Comparison of ENCODE assay signal across 18 cellular contexts in the genomic region with DNA sequence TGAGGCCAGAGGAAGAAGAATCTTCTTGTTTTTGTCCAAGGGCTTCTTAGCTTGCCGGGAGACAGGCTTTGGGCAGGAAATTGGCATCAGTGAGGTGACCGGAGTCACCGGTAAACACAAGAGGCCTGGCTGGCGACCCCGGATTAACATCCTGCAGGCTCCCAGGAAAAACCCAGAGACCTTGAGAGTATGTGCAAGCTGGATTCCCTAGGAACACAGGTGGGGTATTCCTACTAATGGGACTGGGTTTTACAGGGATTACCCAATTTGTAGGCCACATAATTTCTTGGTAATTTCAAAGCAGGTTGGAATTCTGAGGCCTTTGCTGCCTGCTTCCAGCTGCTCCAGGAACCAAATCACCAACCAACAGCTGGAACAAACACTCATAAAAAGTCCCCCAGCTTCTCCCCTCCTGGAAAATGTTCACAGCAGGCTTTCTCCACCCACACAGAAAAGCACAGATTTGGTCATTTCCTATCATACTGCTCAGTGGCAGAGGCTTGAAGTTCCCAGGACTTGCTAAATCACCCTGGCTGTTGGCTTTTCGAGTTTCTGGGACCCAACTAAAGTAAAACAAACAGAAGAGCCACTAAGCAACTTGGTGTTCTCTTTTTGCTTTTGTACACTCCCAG.
DNase-seq lines count a peak whose midpoint lies in the region; TF ChIP-seq lines count a peak whose summit lies in the region.
"Had no signal": no experiment of that assay in that cellular context is flagged by ENCODE, and none has a peak within 500 bp of the region (broad histone marks: within the 10 kb centered on the region; RNA-seq: fewer than 3 reads in every experiment).

No MANE protein-coding gene starts in this region.

- no peak overlapping the region for H3K4me3 ChIP-seq in AG04450 (ENCODE audit: low read depth, low read length)
- no peak overlapping the region for H3K4me3 ChIP-seq in SJCRH30
- no peak overlapping the region for H3K4me3 ChIP-seq in fibroblast of lung (replicated peaks in 1 of 4; ENCODE audit: control extremely low read depth in 1 of 4, insufficient read depth in 1 of 4, low read depth in 3 of 4, low read length in 4 of 4)
- no peak overlapping the region for H3K4me3 ChIP-seq in muscle layer of duodenum (ENCODE audit: low read depth in 1 of 2, low read length in 2 of 2)
- H3K4me3 ChIP-seq: BLaER1 treated with 17β-estradiol and CSF1 and Interleukin-3, amounts not matched to agents 10 nM and 100 nM; GM23248; PC-9 had no signal

- peaks cover 2% of the 10 kb centered on the region for H3K36me3 Mint-ChIP-seq in activated CD4-positive, alpha-beta memory T cell treated with anti-CD3 and anti-CD28 coated beads for 36 hours
- no peaks in the 10 kb centered on the region for H3K36me3 Mint-ChIP-seq in nephron progenitor cell (ENCODE audit: low read depth)

- TF ChIP-seq CTCF in AG04450 (IDR thresholded peaks at IDR 0.05; ENCODE audit: low read depth, low read length) (no peak), fibroblast of lung (conservative IDR thresholded peaks at IDR 0.05 in 1 of 2, IDR thresholded peaks at IDR 0.05 in 1 of 2; ENCODE audit: low read depth in 1 of 2, low read length in 2 of 2) (no peak), nephron progenitor cell (IDR thresholded peaks at IDR 0.05) (no peak)

- peaks cover 2% of the 10 kb centered on the region for H3K4me1 Mint-ChIP-seq in activated CD4-positive, alpha-beta memory T cell treated with anti-CD3 and anti-CD28 coated beads for 36 hours (ENCODE audit: low read depth)
- H3K4me1 Mint-ChIP-seq in nephron progenitor cell = no peaks in the 10 kb centered on the region

- peaks cover 9% of the 10 kb centered on the region for H3K27me3 Mint-ChIP-seq in activated CD4-positive, alpha-beta memory T cell treated with anti-CD3 and anti-CD28 coated beads for 36 hours
- H3K27me3 Mint-ChIP-seq in nephron progenitor cell (ENCODE audit: low read depth, poor library complexity) = peaks cover 32% of the 10 kb centered on the region

- no peaks in the 10 kb centered on the region for H3K36me3 ChIP-seq in SJCRH30
- H3K36me3 ChIP-seq in fibroblast of lung (ENCODE audit: control insufficient read depth, insufficient read depth, low read length) = no peaks in the 10 kb centered on the region
- no peaks in the 10 kb centered on the region for H3K36me3 ChIP-seq in muscle layer of duodenum (ENCODE audit: control insufficient read depth in 1 of 2, insufficient read depth in 2 of 2, low read length in 2 of 2)
- H3K36me3 ChIP-seq: BLaER1 treated with 17β-estradiol and CSF1 and Interleukin-3, amounts not matched to agents 10 nM and 100 nM had no signal

- no peaks in the 10 kb centered on the region for H4K20me1 ChIP-seq in fibroblast of lung (ENCODE audit: control insufficient read depth, extremely low read depth, insufficient read depth, low read length)
- H4K20me1 ChIP-seq: BLaER1 treated with 17β-estradiol and CSF1 and Interleukin-3, amounts not matched to agents 10 nM and 100 nM had no signal

- H3K27ac ChIP-seq in AG04450 (ENCODE audit: low read depth, low read length) (peak overlapping the region; percentile 24), SJCRH30 (peak overlapping the region; percentile 80), fibroblast of lung (ENCODE audit: insufficient read depth, low read length) (no peak overlapping the region), muscle layer of duodenum (ENCODE audit: low read length) (peak overlapping the region; percentile 28)
- H3K27ac ChIP-seq: BLaER1 treated with 17β-estradiol and CSF1 and Interleukin-3, amounts not matched to agents 10 nM and 100 nM; GM23248; PC-9 had no signal

- H3K4me1 ChIP-seq in SJCRH30 = peaks cover 23% of the 10 kb centered on the region
- H3K4me1 ChIP-seq in fibroblast of lung (ENCODE audit: control insufficient read depth, extremely low read depth, insufficient read depth, low read length) = no peaks in the 10 kb centered on the region
- H3K4me1 ChIP-seq in muscle layer of duodenum (ENCODE audit: control insufficient read depth in 1 of 2, insufficient read depth in 2 of 2, low read length in 2 of 2) = peaks cover 0 to 10% of the 10 kb centered on the region in 2 donors

- H3K9me3 ChIP-seq in AG04450 (ENCODE audit: control insufficient read depth, insufficient read depth, low read length) (no peaks in the 10 kb centered on the region; the same call in 1 of the 2 replicates), SJCRH30 (replicated peaks) (no peaks in the 10 kb centered on the region), fibroblast of lung (ENCODE audit: control insufficient read depth, insufficient read depth, low read depth, low read length) (no peaks in the 10 kb centered on the region), muscle layer of duodenum (ENCODE audit: control insufficient read depth in 1 of 2, low read length in 2 of 2) (no peaks in the 10 kb centered on the region)

- no peaks in the 10 kb centered on the region for H3K79me2 ChIP-seq in fibroblast of lung (ENCODE audit: control insufficient read depth, insufficient read depth, low read length)

- H3K9ac ChIP-seq in fibroblast of lung (ENCODE audit: insufficient read depth, low read length) = no peak overlapping the region
- H3K9ac ChIP-seq: BLaER1 treated with 17β-estradiol and CSF1 and Interleukin-3, amounts not matched to agents 10 nM and 100 nM; GM23248 had no signal

- H3K4me3 Mint-ChIP-seq in activated CD4-positive, alpha-beta memory T cell treated with anti-CD3 and anti-CD28 coated beads for 36 hours = no peak overlapping the region
- no peak overlapping the region for H3K4me3 Mint-ChIP-seq in nephron progenitor cell

- intact Hi-C loops in activated CD4-positive, alpha-beta memory T cell treated with anti-CD3 and anti-CD28 coated beads for 36 hours (cut with micrococcal nuclease) = no loop called here

- no peak overlapping the region for H2AFZ ChIP-seq in fibroblast of lung (ENCODE audit: low read length)
- H2AFZ ChIP-seq: GM23248, PC-9 had no signal

- H3K4me2 ChIP-seq in fibroblast of lung (ENCODE audit: extremely low read depth, insufficient read depth, low read length) = no peak overlapping the region
- H3K4me2 ChIP-seq: PC-9 had no signal

- no peak overlapping the region for H3K27ac Mint-ChIP-seq in activated CD4-positive, alpha-beta memory T cell treated with anti-CD3 and anti-CD28 coated beads for 36 hours
- no peak overlapping the region for H3K27ac Mint-ChIP-seq in nephron progenitor cell

- no peaks in the 10 kb centered on the region for H3K27me3 ChIP-seq in AG04450 (ENCODE audit: control insufficient read depth, insufficient read depth, low read length)
- H3K27me3 ChIP-seq in SJCRH30 = no peaks in the 10 kb centered on the region
- no peaks in the 10 kb centered on the region for H3K27me3 ChIP-seq in fibroblast of lung (ENCODE audit: control insufficient read depth, insufficient read depth, low read length)
- H3K27me3 ChIP-seq in muscle layer of duodenum (ENCODE audit: low read depth, low read length) = no peaks in the 10 kb centered on the region
- H3K27me3 ChIP-seq: BLaER1 treated with 17β-estradiol and CSF1 and Interleukin-3, amounts not matched to agents 10 nM and 100 nM had no signal

- POLR2A ChIA-PET in AG04450 (lab: Yijun Ruan, JAX) = no interaction called here
- POLR2A ChIA-PET in activated CD4-positive, alpha-beta memory T cell treated with anti-CD3 and anti-CD28 coated beads for 36 hours (lab: Charles Lee) = no interaction called here

- peaks cover 4% of the 10 kb centered on the region for H3K9me3 Mint-ChIP-seq in activated CD4-positive, alpha-beta memory T cell treated with anti-CD3 and anti-CD28 coated beads for 36 hours
- H3K9me3 Mint-ChIP-seq in nephron progenitor cell = no peaks in the 10 kb centered on the region

- CTCF ChIA-PET in AG04450 (lab: Charles Lee) = interaction anchor here (0.8 kb wide), 1 partner anchor 191 kb away, joined by 3 read pairs; no protein-coding TSS in a partner anchor
- CTCF ChIA-PET in activated CD4-positive, alpha-beta memory T cell treated with anti-CD3 and anti-CD28 coated beads for 36 hours (lab: Charles Lee) = no interaction called here

- DNase-seq in AG04450 (ENCODE audit: low read depth, low spot score) = peak; percentile 26
- DNase-seq in SJCRH30 = peak; percentile 76 to 88
- DNase-seq in fibroblast of lung (ENCODE audit: low read depth in 2 of 2) = peak; percentile 16 to 19
- no peak for DNase-seq in activated CD4-positive, alpha-beta memory T cell treated with anti-CD3 and anti-CD28 coated beads for 36 hours
- DNase-seq in activated naive CD4-positive, alpha-beta T cell treated with anti-CD3 and anti-CD28 coated beads, Interleukin-2, amount 50 U/mL, for 16 hours = no peak
- DNase-seq in activated CD4-positive, alpha-beta T cell treated with anti-CD3 and anti-CD28 coated beads, Interleukin-2, amount 50 U/mL, for 1 hour = no peak
- DNase-seq in nephron progenitor cell = no peak
- DNase-seq: GDM1, GM23248, HCEC 1CT, KBM-7, NCI-H1436, NCI-H2029, NCI-H2171 treated with DMSO at 0.1 percent for 48 hours, NCI-H748 treated with DMSO at 0.1 percent for 48 hours, PC-9 had no signal

Comparison
In these comparisons a context has a peak if more than half of its experiments do, and no peak if none do; other contexts are left out.
1. DNase-seq: peak in AG04450 (single experiment), SJCRH30 (2 of 2) and fibroblast of lung (2 of 2); none in activated CD4-positive, alpha-beta memory T cell treated with anti-CD3 and anti-CD28 coated beads for 36 hours (single experiment), activated naive CD4-positive, alpha-beta T cell treated with anti-CD3 and anti-CD28 coated beads, Interleukin-2, amount 50 U/mL, for 16 hours (single experiment), activated CD4-positive, alpha-beta T cell treated with anti-CD3 and anti-CD28 coated beads, Interleukin-2, amount 50 U/mL, for 1 hour (single experiment) and nephron progenitor cell (single experiment).